27 cellular contexts compared by ENCODE assay signal in genomic region chr12:101737476-101737875, GRCh38. TPM values are rescaled to one million over a fixed set of nuclear protein-coding genes. Genes with fewer than 3 reads are reported as not detected.
"Had no signal": no experiment of that assay in that cellular context is flagged by ENCODE, and none has a peak within 500 bp of the region (broad histone marks: within the 10 kb centered on the region; RNA-seq: fewer than 3 reads in every experiment).

No MANE protein-coding gene starts in this region.

- DNase-seq: dorsolateral prefrontal cortex; effector CD8-positive, alpha-beta T cell; heart left ventricle; hippocampal formation; kidney glomerular epithelial cell; mammary epithelial cell; mucosa of descending colon; natural killer cell; posterior cingulate gyrus; small intestine; stimulated activated CD4-positive, alpha-beta T cell treated with anti-CD3 and anti-CD28 coated beads, Interleukin-12 subunit alpha, Interleukin-12 subunit beta, amount 100 ng/mL, for 4 hours; stimulated activated naive CD4-positive, alpha-beta T cell; stomach; substantia nigra; transverse colon had no signal

- H3K4me1 ChIP-seq: heart left ventricle, right atrium auricular region, transverse colon had no signal

- H3K27me3 ChIP-seq: dorsolateral prefrontal cortex, heart left ventricle, right atrium auricular region, stomach, transverse colon had no signal

- FAIRE-seq: endometrium, frontal cortex, islet of Langerhans, small intestine had no signal

- H3K27ac ChIP-seq: coronary artery, dorsolateral prefrontal cortex, heart left ventricle, right atrium auricular region, stomach, thoracic aorta, transverse colon had no signal

- H3K9me3 ChIP-seq: heart left ventricle, mucosa of descending colon, right atrium auricular region, stomach, thoracic aorta, transverse colon had no signal

- H3K4me3 ChIP-seq: coronary artery, dorsolateral prefrontal cortex, heart left ventricle, mucosa of descending colon, right atrium auricular region, stomach, thoracic aorta, transverse colon had no signal

- ATAC-seq: esophagus mucosa, heart left ventricle, left lobe of liver, mucosa of descending colon, natural killer cell had no signal

RNA-seq across cellular contexts. Expression of gene SYCP3, which starts 1.8 kb away (rescaled TPM):
- total RNA-seq: glomerular endothelial cell, heart left ventricle, left lobe of liver, neural crest cell, osteocyte, right atrium auricular region, thoracic aorta, ureter had no signal
- polyA plus RNA-seq: mammary epithelial cell had no signal
